8 cellular contexts compared by ENCODE assay signal in the genomic region with DNA sequence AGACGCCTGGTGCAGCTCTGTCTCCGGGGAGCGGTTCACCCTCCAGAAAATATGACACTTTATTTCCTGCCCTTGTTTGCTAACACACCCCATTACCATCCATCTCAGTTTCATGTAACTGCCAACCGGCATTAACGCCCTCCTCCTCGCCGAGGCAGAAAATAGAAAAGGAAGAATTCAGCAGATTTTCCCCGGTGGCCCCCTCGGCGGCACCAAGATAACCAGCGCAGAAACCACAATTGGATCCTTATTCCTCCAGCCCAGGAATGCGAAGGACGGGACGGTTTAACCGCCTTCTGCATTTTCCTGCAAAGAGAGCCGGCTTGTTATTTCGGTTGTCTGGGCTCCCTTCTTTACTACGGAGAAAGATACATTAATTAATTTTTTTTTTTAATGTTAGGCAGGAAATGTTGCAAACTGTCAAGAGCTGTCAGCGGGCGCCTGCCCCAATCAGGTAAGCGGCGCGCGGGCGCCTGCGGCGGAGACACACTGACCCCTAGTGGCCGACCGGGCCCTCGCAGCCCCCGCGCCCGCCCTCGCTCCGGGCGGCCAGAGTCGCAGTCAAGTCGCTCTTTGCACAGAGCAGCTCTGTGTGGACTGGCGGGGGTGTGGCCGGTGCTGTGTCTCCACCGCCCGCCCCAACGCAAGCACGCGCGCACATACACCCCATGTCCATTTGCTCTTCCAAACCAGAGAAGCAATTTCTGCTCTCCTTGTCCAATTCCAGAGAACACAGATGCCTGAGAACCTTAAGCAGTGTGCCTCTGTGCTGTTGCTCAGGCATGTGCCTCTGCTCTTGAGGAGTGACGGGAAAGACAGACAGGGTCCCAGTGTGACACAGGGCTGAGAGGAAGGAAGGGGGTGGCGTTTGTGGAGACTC. TPM values are rescaled to one million over a fixed set of nuclear protein-coding genes. Genes with fewer than 3 reads are reported as not detected.
DNase-seq lines count a peak whose midpoint lies in the region; ATAC-seq and TF ChIP-seq lines count a peak whose summit lies in the region.

No MANE protein-coding gene starts in this region.

- H3K4me1 ChIP-seq in adrenal gland (replicated peaks in 1 of 2), result peaks cover 3 to 5% of the 10 kb centered on the region in 2 donors

- no peaks in the 10 kb centered on the region for H3K36me3 Mint-ChIP-seq in T-cell

- no peaks in the 10 kb centered on the region for H3K27me3 Mint-ChIP-seq in T-cell

- H3K27ac Mint-ChIP-seq in T-cell, result peak overlapping the region; percentile 95 to 96

- TF ChIP-seq CTCF in GM13976 (IDR thresholded peaks at IDR 0.05; ENCODE audit: borderline replicate concordance, control extremely low read depth, extremely low read depth, insufficient read depth, missing control alignments) (peak; percentile 99), adrenal gland (IDR thresholded peaks at IDR 0.05) (peak; percentile 56 to 99 (median 86))

- no peaks in the 10 kb centered on the region for H3K36me3 ChIP-seq in adrenal gland (replicated peaks in 1 of 2)

- TF ChIP-seq POLR2A in adrenal gland (IDR thresholded peaks at IDR 0.05), result no peak

- DNase-seq in GM13976 (ENCODE audit: low spot score) (peak; percentile 91), NCI-H1092 treated with DMSO at 0.1 percent for 48 hours (lab: John Stamatoyannopoulos, UW) (peak; percentile 53), T-cell (peak; percentile 68 to 90 (median 83)), adrenal gland (peak; percentile 56 to 79 (median 71)), left ventricle myocardium superior (peak; percentile 86), renal cortical epithelial cell (ENCODE audit: low read depth) (peak; percentile 31), cerebellar nuclear complex (lab: John Stamatoyannopoulos, UW) (no peak)

- ATAC-seq in HG02759 (IDR thresholded peaks at IDR 0.05; ENCODE audit: unreplicated experiment) (peak; percentile 96), T-cell (replicated peaks in 1 of 4) (peak; percentile 93 to 98 (median 96)), left ventricle myocardium superior (peak; percentile 98)

- WGBS in adrenal gland, 4 donors, result 1 to 2% (median 2%) methylated on average over 47 to 48 of the region's 48 CpGs

- POLR2A ChIA-PET in T-cell (lab: Charles Lee), result interaction anchor here in 1 of 2 donors (0.5 to 0.7 kb wide), 2 partner anchors 19 to 188 kb away, joined by 3 read pairs; no protein-coding TSS in a partner anchor

- H3K4me1 Mint-ChIP-seq in T-cell, result peaks cover 21 to 26% (median 24%) of the 10 kb centered on the region in 3 donors

- H3K27ac ChIP-seq in adrenal gland, result no peak overlapping the region

- intact Hi-C loops in adrenal gland (cut with DNase I) (loop anchor here (5.0 to 10.0 kb wide), 2 partner anchors 185 to 188 kb away; partner anchors contain the start of gene NOG (in 2 of the 2)), left ventricle myocardium superior (cut with micrococcal nuclease) (loop anchor here (10.0 kb wide), 1 partner anchor 185 kb away; the partner anchor contains the start of gene NOG)

- no peaks in the 10 kb centered on the region for H3K9me3 ChIP-seq in adrenal gland (replicated peaks in 1 of 3)

- H3K9me3 Mint-ChIP-seq in T-cell, result no peaks in the 10 kb centered on the region

- in situ Hi-C loops in GM13976 (cut with MboI; ENCODE audit: low sequenced_read_pairs, unreplicated experiment), result no loop called here

- peak overlapping the region; percentile 87 to 94 (median 89) for H3K4me3 Mint-ChIP-seq in T-cell

- CTCF ChIA-PET in T-cell (lab: Charles Lee), result interaction anchor here (0.6 to 2.7 kb wide), 12 partner anchors 9 to 1252 kb away, joined by 3 to 12 read pairs (median 4); partner anchors contain the start of genes NOG (in 1 of the 2) and SCPEP1 (in 1 of the 2)

- peak overlapping the region in 1 of 4 donors; percentile 11 for H3K4me3 ChIP-seq in adrenal gland

- H3K27me3 ChIP-seq in adrenal gland, result peaks cover 20% of the 10 kb centered on the region

RNA-seq across cellular contexts. Expression of gene C17orf67, which starts 53.6 kb away (rescaled TPM):
- total RNA-seq in T-cell, result 1 to 10 TPM; 4.8 to 9.6 (median 8.4) TPM
- under 1 TPM in 6 of 8 donors, not detected in 2; 0.37 to 0.92 (median 0.56) TPM for total RNA-seq in adrenal gland
- 1 to 10 TPM in 2 of 3 donors, under 1 TPM in 1; 0.29 to 3.3 (median 1.9) TPM for polyA plus RNA-seq in adrenal gland
- 1.1 TPM for total RNA-seq in left ventricle myocardium superior
- total RNA-seq in renal cortical epithelial cell, result 0.30 and 0.35 TPM in 2 replicates

RNA-seq across cellular contexts. Expression of gene DGKE, which starts 53.8 kb away (rescaled TPM):
- total RNA-seq in T-cell, result 10 to 100 TPM; 31.6 to 39.2 (median 36.8) TPM
- total RNA-seq in adrenal gland, result 1 to 10 TPM in 7 of 8 donors, under 1 TPM in 1; 0.97 to 8.4 (median 3.8) TPM
- polyA plus RNA-seq in adrenal gland, result 1 to 10 TPM; 1.7 to 5.1 (median 1.9) TPM
- 3.6 TPM for total RNA-seq in left ventricle myocardium superior
- 5.4 and 6.4 TPM in 2 replicates for total RNA-seq in renal cortical epithelial cell

Comparison
In these comparisons a context has a peak if more than half of its experiments do, and no peak if none do; other contexts are left out.
1. DNase-seq: peak in GM13976 (single experiment), NCI-H1092 treated with DMSO at 0.1 percent for 48 hours (single experiment), T-cell (34 of 34), adrenal gland (7 of 7), left ventricle myocardium superior (single experiment) and renal cortical epithelial cell (single experiment); none in cerebellar nuclear complex (0 of 2).
2. Peak in every context shown above with its lines, with median percentiles within 50 percentile points of each other: ATAC-seq.